ENCODE assay signal across 14 cellular contexts in genomic region chr3:98513136-98513535, GRCh38. TPM values are rescaled to one million over a fixed set of nuclear protein-coding genes. Genes with fewer than 3 reads are reported as not detected.
A peak's percentile ranks its signal among the peaks of the same experiment; 100 is the strongest.
DNase-seq lines count a peak whose midpoint lies in the region; TF ChIP-seq lines count a peak whose summit lies in the region.
"Had no signal": no experiment of that assay in that cellular context is flagged by ENCODE, and none has a peak within 500 bp of the region (broad histone marks: within the 10 kb centered on the region; RNA-seq: fewer than 3 reads in every experiment).

No MANE protein-coding gene starts in this region.

- CTCF ChIA-PET in Calu3 (lab: Charles Lee): no interaction called here

- H3K27ac ChIP-seq in angular gyrus (ENCODE audit: low read depth, low read length): peak overlapping the region; percentile 69
- H3K27ac ChIP-seq in mesenchymal stem cell (ENCODE audit: low read length, poor library complexity, severe bottlenecking): no peak overlapping the region

- H3K36me3 Mint-ChIP-seq in Calu3 (ENCODE audit: insufficient read depth, unreplicated experiment): peaks cover 12% of the 10 kb centered on the region

- H3K27me3 ChIP-seq in mesenchymal stem cell (ENCODE audit: control insufficient read depth in 1 of 2, insufficient read depth in 1 of 2, low read length in 2 of 2): no peaks in the 10 kb centered on the region

- no peaks in the 10 kb centered on the region for H3K27me3 Mint-ChIP-seq in Calu3 (ENCODE audit: unreplicated experiment)

- no peak overlapping the region for H2BK12ac ChIP-seq in mesenchymal stem cell (ENCODE audit: low read length in 2 of 2)

- H3K79me1 ChIP-seq in mesenchymal stem cell (replicated peaks; ENCODE audit: low read length, poor library complexity, severe bottlenecking): peaks cover 7% of the 10 kb centered on the region

- TF ChIP-seq CTCF in Calu3 (IDR thresholded peaks at IDR 0.05; ENCODE audit: unreplicated experiment): no peak

- H3K4me1 Mint-ChIP-seq in Calu3 (ENCODE audit: low read depth, unreplicated experiment): no peaks in the 10 kb centered on the region

- H3K36me3 ChIP-seq in mesenchymal stem cell (ENCODE audit: control insufficient read depth in 1 of 2, insufficient read depth in 2 of 2, low read depth in 1 of 2, low read length in 2 of 2): peaks cover 2 to 35% of the 10 kb centered on the region in 2 experiments

- no peak overlapping the region for H3K23ac ChIP-seq in mesenchymal stem cell (ENCODE audit: low read length in 2 of 2)

- H3K9me3 Mint-ChIP-seq in Calu3 (ENCODE audit: low read depth, unreplicated experiment): no peaks in the 10 kb centered on the region

- 30% methylated on average over 4 of the region's 4 CpGs for WGBS in mesenchymal stem cell

- no peak overlapping the region for H3K4ac ChIP-seq in mesenchymal stem cell (ENCODE audit: low read depth in 1 of 2, low read length in 2 of 2)

- no peak overlapping the region for H2AFZ ChIP-seq in mesenchymal stem cell (ENCODE audit: low read depth, low read length)

- no peak overlapping the region for H4K8ac ChIP-seq in mesenchymal stem cell (ENCODE audit: low read length)

- no peak overlapping the region for H2AK5ac ChIP-seq in mesenchymal stem cell (ENCODE audit: low read length, severe bottlenecking)

- H3K4me3 ChIP-seq in mesenchymal stem cell (ENCODE audit: insufficient read depth in 1 of 2, low read depth in 1 of 2, low read length in 2 of 2): no peak overlapping the region

- intact Hi-C loops in Calu3 (cut with micrococcal nuclease; ENCODE audit: unreplicated experiment): loop anchor here (2.0 kb wide), 1 partner anchor 60 kb away; no protein-coding TSS in a partner anchor

- H3K14ac ChIP-seq in mesenchymal stem cell (ENCODE audit: low read length in 2 of 2): no peak overlapping the region

- no peak overlapping the region for H3K27ac Mint-ChIP-seq in Calu3 (ENCODE audit: unreplicated experiment)

- H4K91ac ChIP-seq in mesenchymal stem cell (ENCODE audit: low read length): no peak overlapping the region

- peak; percentile 10 for DNase-seq in Calu3
- DNase-seq in HT1080 (ENCODE audit: low read depth): peak; percentile 61
- DNase-seq in mesenchymal stem cell: peak; percentile 37
- no peak for DNase-seq in NCI-H1048 (lab: John Stamatoyannopoulos, UW)
- DNase-seq in ecto neural progenitor cell (ENCODE audit: low spot score): no peak
- DNase-seq in iPS-NIHi7 (ENCODE audit: extremely low spot score): no peak
- no peak for DNase-seq in NCI-H2196 (lab: John Stamatoyannopoulos, UW; ENCODE audit: unreplicated experiment)
- DNase-seq: activated gamma-delta T cell; DMS79 treated with DMSO at 0.1 percent for 48 hours; stimulated activated CD8-positive, alpha-beta memory T cell treated with anti-CD3 and anti-CD28 coated beads, Interleukin-4, amount 100 ng/mL, for 48 hours had no signal

- no peak overlapping the region for H3K4me3 Mint-ChIP-seq in Calu3 (ENCODE audit: low read depth, unreplicated experiment)

- H2BK120ac ChIP-seq in mesenchymal stem cell (ENCODE audit: low read depth, low read length): no peak overlapping the region

- no TSS peak for BruUV-seq in Calu3 (replicated peaks; lab: Mats Ljungman, UMichigan)

- H3K9me3 ChIP-seq in mesenchymal stem cell (ENCODE audit: control insufficient read depth, low read length): no peaks in the 10 kb centered on the region

- no peaks in the 10 kb centered on the region for H3K4me1 ChIP-seq in mesenchymal stem cell (ENCODE audit: control insufficient read depth, insufficient read depth, low read depth, low read length)

- H3K9ac ChIP-seq in mesenchymal stem cell (ENCODE audit: low read length): no peak overlapping the region

- no peak overlapping the region for H3K18ac ChIP-seq in mesenchymal stem cell (ENCODE audit: low read depth in 1 of 2, low read length in 2 of 2)

- H3K4me2 ChIP-seq in mesenchymal stem cell (ENCODE audit: low read length, poor library complexity, severe bottlenecking): no peak overlapping the region

- H2BK15ac ChIP-seq in mesenchymal stem cell (ENCODE audit: low read depth, poor library complexity, severe bottlenecking): no peak overlapping the region

- no peak overlapping the region for H2BK5ac ChIP-seq in mesenchymal stem cell (ENCODE audit: low read depth, low read length, poor library complexity, severe bottlenecking)

RNA-seq across cellular contexts. Expression of gene CLDND1, which starts 9.6 kb away (rescaled TPM):
- 54.3 and 74.5 TPM in 2 replicates for total RNA-seq in Calu3 (2022)
- total RNA-seq in HT1080 (2014; rRNA removed; shearing (Covaris generic)): 43.4 and 74.0 TPM in 2 replicates
- polyA plus RNA-seq in HT1080 (2015; cell fraction: cytosol; rRNA removed): 115 and 120 TPM in 2 replicates
- 199 and 202 TPM in 2 replicates for polyA plus RNA-seq in HT1080 (2015; cell fraction: nucleus; rRNA removed)
- 112 TPM for polyA plus RNA-seq in mesenchymal stem cell (2013, experiment 1 of 2)
- 120 TPM for polyA plus RNA-seq in mesenchymal stem cell (2013, experiment 2 of 2)

RNA-seq across cellular contexts. Expression of gene OR5K2, which starts 15.7 kb away (rescaled TPM):
- not detected in 2 replicates for total RNA-seq in Calu3 (2022)
- not detected in 2 replicates for total RNA-seq in HT1080 (2014; rRNA removed; shearing (Covaris generic))
- polyA plus RNA-seq in HT1080 (2015; cell fraction: cytosol; rRNA removed): not detected in 2 replicates
- not detected in 2 replicates for polyA plus RNA-seq in HT1080 (2015; cell fraction: nucleus; rRNA removed)
- polyA plus RNA-seq in mesenchymal stem cell (2013, experiment 1 of 2): not detected
- not detected for polyA plus RNA-seq in mesenchymal stem cell (2013, experiment 2 of 2)
- total RNA-seq: endothelial cell of umbilical vein; lung microvascular endothelial cell; T-helper 2 cell treated with Interferon-gamma antibody and Interleukin-4, amounts not matched to agents 100 ng/mL and 5 ng/mL, for 36 hours had no signal
- polyA plus RNA-seq: endothelial cell of umbilical vein had no signal

RNA-seq across cellular contexts. Expression of gene GPR15, which starts 18.6 kb away (rescaled TPM):
- not detected in 2 replicates for total RNA-seq in Calu3 (2022)
- total RNA-seq in HT1080 (2014; rRNA removed; shearing (Covaris generic)): not detected in 2 replicates
- not detected in 2 replicates for polyA plus RNA-seq in HT1080 (2015; cell fraction: cytosol; rRNA removed)
- not detected in 2 replicates for polyA plus RNA-seq in HT1080 (2015; cell fraction: nucleus; rRNA removed)
- not detected for polyA plus RNA-seq in mesenchymal stem cell (2013, experiment 1 of 2)
- not detected for polyA plus RNA-seq in mesenchymal stem cell (2013, experiment 2 of 2)
- total RNA-seq: endothelial cell of umbilical vein, lung microvascular endothelial cell had no signal
- polyA plus RNA-seq: endothelial cell of umbilical vein had no signal

RNA-seq across cellular contexts. Expression of gene OR5K1, which starts 50.1 kb away (rescaled TPM):
- not detected in 2 replicates for total RNA-seq in Calu3 (2022)
- total RNA-seq in HT1080 (2014; rRNA removed; shearing (Covaris generic)): not detected in 2 replicates
- polyA plus RNA-seq in HT1080 (2015; cell fraction: cytosol; rRNA removed): not detected in 2 replicates
- not detected in 2 replicates for polyA plus RNA-seq in HT1080 (2015; cell fraction: nucleus; rRNA removed)
- not detected for polyA plus RNA-seq in mesenchymal stem cell (2013, experiment 1 of 2)
- polyA plus RNA-seq in mesenchymal stem cell (2013, experiment 2 of 2): not detected
- total RNA-seq: endothelial cell of umbilical vein; lung microvascular endothelial cell; T-helper 2 cell treated with Interferon-gamma antibody and Interleukin-4, amounts not matched to agents 100 ng/mL and 5 ng/mL, for 36 hours had no signal
- polyA plus RNA-seq: endothelial cell of umbilical vein had no signal

Comparison
In these comparisons a context has a peak if more than half of its experiments do, and no peak if none do; other contexts are left out.
1. DNase-seq: peak in Calu3 (single experiment), HT1080 (single experiment) and mesenchymal stem cell (single experiment); none in NCI-H1048 (single experiment), ecto neural progenitor cell (single experiment), iPS-NIHi7 (single experiment) and NCI-H2196 (single experiment).